8 cellular contexts compared by ENCODE assay signal in the genomic region with DNA sequence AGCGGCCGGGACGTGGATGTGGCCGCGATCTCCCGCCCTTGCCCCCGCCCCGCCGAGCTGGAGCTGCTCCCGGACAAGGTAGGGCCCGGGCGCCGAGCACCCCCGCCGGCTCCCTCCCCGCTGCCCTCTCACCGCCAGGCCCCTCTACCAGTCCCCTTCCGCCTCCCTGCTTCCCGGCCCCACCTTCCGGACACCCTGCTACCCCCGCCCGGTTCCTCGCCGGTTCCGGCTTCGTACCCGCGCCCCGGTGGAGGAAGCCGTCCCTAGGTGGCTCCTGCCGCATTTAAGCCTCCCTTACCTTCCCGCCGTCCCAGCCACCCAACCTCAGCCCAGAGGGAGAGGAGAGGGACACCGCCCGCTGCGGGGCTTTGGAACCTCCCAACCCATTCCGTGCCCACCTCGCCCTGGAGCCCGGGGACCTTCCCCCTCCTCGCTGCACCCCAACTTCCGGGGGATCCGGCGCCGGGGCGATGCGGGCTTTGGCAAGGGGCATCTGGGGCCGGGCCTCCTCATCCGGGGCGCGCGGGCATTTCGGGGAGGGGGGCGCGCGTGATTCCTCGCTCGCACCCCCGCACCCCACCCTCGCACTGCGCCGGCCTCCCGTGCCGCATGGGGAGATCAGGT. TPM values are rescaled to one million over a fixed set of nuclear protein-coding genes. Genes with fewer than 3 reads are reported as not detected.
A peak's percentile ranks its signal among the peaks of the same experiment; 100 is the strongest.
DNase-seq lines count a peak whose midpoint lies in the region; ATAC-seq and TF ChIP-seq lines count a peak whose summit lies in the region.

No MANE protein-coding gene starts in this region.

- intact Hi-C loops in CD8-positive, alpha-beta T cell (cut with DNase I, micrococcal nuclease) = loop anchor here (1.0 to 10.0 kb wide), 20 partner anchors 14 to 1648 kb away; a partner anchor contains a TSS
- intact Hi-C loops in colonic mucosa (cut with DNase I) = loop anchor here (5.0 to 10.0 kb wide), 3 partner anchors 101 to 218 kb away; no protein-coding TSS in a partner anchor

- ATAC-seq in CD8-positive, alpha-beta T cell = peak; percentile 16
- ATAC-seq in GM21447 (IDR thresholded peaks at IDR 0.05; ENCODE audit: unreplicated experiment) (peak; percentile 18), lung (ENCODE audit: insufficient read depth, low FRiP score) (peak; percentile 43)

- CTCF ChIA-PET in CD8-positive, alpha-beta T cell (lab: Charles Lee) = interaction anchor here (1.1 to 2.3 kb wide), 3 partner anchors 25 to 217 kb away, joined by 4 to 6 read pairs (median 5); no protein-coding TSS in a partner anchor

- POLR2A ChIA-PET in CD8-positive, alpha-beta T cell (lab: Charles Lee) = interaction anchor here (1.0 to 1.8 kb wide), 5 partner anchors 12 to 114 kb away, joined by 3 to 4 read pairs (median 3); no protein-coding TSS in a partner anchor

- peaks cover 5% of the 10 kb centered on the region for H3K36me3 Mint-ChIP-seq in CD8-positive, alpha-beta T cell

- no peaks in the 10 kb centered on the region for H3K36me3 ChIP-seq in CD8-positive, alpha-beta T cell (ENCODE audit: insufficient read depth, low read length)
- no peaks in the 10 kb centered on the region for H3K36me3 ChIP-seq in colonic mucosa
- no peaks in the 10 kb centered on the region for H3K36me3 ChIP-seq in lung (ENCODE audit: control insufficient read depth in 2 of 2, insufficient read depth in 2 of 2, low read length in 2 of 2)

- no peaks in the 10 kb centered on the region for H3K9me3 Mint-ChIP-seq in CD8-positive, alpha-beta T cell

- 0% methylated on average over 47 to 63 of the region's 63 CpGs for WGBS in lung, 2 donors

- peak overlapping the region; percentile 91 for H3K4me3 Mint-ChIP-seq in CD8-positive, alpha-beta T cell

- peaks cover 47% of the 10 kb centered on the region for H3K4me1 ChIP-seq in CD8-positive, alpha-beta T cell (ENCODE audit: insufficient read depth, low read length)
- H3K4me1 ChIP-seq in colonic mucosa = peaks cover 3% of the 10 kb centered on the region
- peaks cover 8 to 20% of the 10 kb centered on the region in 2 donors for H3K4me1 ChIP-seq in lung (ENCODE audit: control insufficient read depth in 2 of 2, insufficient read depth in 2 of 2, low read length in 2 of 2)

- peak overlapping the region; percentile 86 for H3K27ac ChIP-seq in CD8-positive, alpha-beta T cell (ENCODE audit: low read depth, low read length)
- H3K27ac ChIP-seq in colonic mucosa (peak overlapping the region; percentile 93), lung (ENCODE audit: low read depth in 1 of 2, low read length in 1 of 2) (peak overlapping the region; percentile 93 to 94)

- no peaks in the 10 kb centered on the region for H3K27me3 Mint-ChIP-seq in CD8-positive, alpha-beta T cell (ENCODE audit: low read depth)

- no peaks in the 10 kb centered on the region for H3K27me3 ChIP-seq in CD8-positive, alpha-beta T cell (ENCODE audit: insufficient read depth, low read length)
- H3K27me3 ChIP-seq in colonic mucosa (no peaks in the 10 kb centered on the region), lung (ENCODE audit: control insufficient read depth, insufficient read depth) (no peaks in the 10 kb centered on the region)

- H3K4me1 Mint-ChIP-seq in CD8-positive, alpha-beta T cell (ENCODE audit: low read depth) = peaks cover 40% of the 10 kb centered on the region

- peak overlapping the region; percentile 91 for H3K27ac Mint-ChIP-seq in CD8-positive, alpha-beta T cell

- peak overlapping the region; percentile 93 for H3K4me3 ChIP-seq in CD8-positive, alpha-beta T cell (ENCODE audit: low read depth, low read length)
- peak overlapping the region; percentile 83 for H3K4me3 ChIP-seq in colonic mucosa
- H3K4me3 ChIP-seq in lung = peak overlapping the region; percentile 93

- DNase-seq in CD8-positive, alpha-beta T cell = peak in 6 of 7 experiments; percentile 33 to 79 (median 56)
- peak; percentile 52 for DNase-seq in HuH-7.5 (ENCODE audit: low spot score)
- peak; percentile 32 for DNase-seq in activated CD4-positive, alpha-beta T cell treated with anti-CD3 and anti-CD28 coated beads for 1 hour
- DNase-seq in colonic mucosa = peak; percentile 59
- peak; percentile 68 for DNase-seq in lung (ENCODE audit: low spot score)
- peak; percentile 25 for DNase-seq in stimulated activated CD8-positive, alpha-beta memory T cell treated with anti-CD3 and anti-CD28 coated beads, Interleukin-12 subunit alpha, Interleukin-12 subunit beta, amount 100 ng/mL, for 24 hours (ENCODE audit: extremely low read depth)
- no peak for DNase-seq in GOT3 (lab: John Stamatoyannopoulos, UW)

- no peaks in the 10 kb centered on the region for H3K9me3 ChIP-seq in CD8-positive, alpha-beta T cell (ENCODE audit: low read length)
- H3K9me3 ChIP-seq in colonic mucosa = no peaks in the 10 kb centered on the region
- no peaks in the 10 kb centered on the region for H3K9me3 ChIP-seq in lung (ENCODE audit: control insufficient read depth in 2 of 2, insufficient read depth in 1 of 2, low read length in 1 of 2)

- no peak for TF ChIP-seq CTCF in CD8-positive, alpha-beta T cell (IDR thresholded peaks at IDR 0.05)
- TF ChIP-seq CTCF in colonic mucosa (IDR thresholded peaks at IDR 0.05) (no peak), lung (IDR thresholded peaks at IDR 0.05; ENCODE audit: control extremely low read depth, extremely low read depth) (no peak)

- H3K9ac ChIP-seq in colonic mucosa (ENCODE audit: low read depth in 2 of 2, low read length in 2 of 2) = peak overlapping the region; percentile 93 to 94

RNA-seq across cellular contexts. Expression of a gene that starts 0.5 kb away (rescaled TPM):
- 10 to 100 TPM; 74.1 to 77.9 TPM for total RNA-seq in CD8-positive, alpha-beta T cell
- total RNA-seq in colonic mucosa (10 to 100 TPM; 20.1 to 55.7 TPM), lung (10 to 100 TPM; 25.1 to 41.8 TPM)
- 10 to 100 TPM; 11.4 to 25.6 TPM for polyA plus RNA-seq in lung
